In genomic region chr16:83095926-83096692, GRCh38 we compare ENCODE assay signal across 19 cellular contexts.
DNase-seq lines count a peak whose midpoint lies in the region; ATAC-seq and TF ChIP-seq lines count a peak whose summit lies in the region.
"Had no signal": no experiment of that assay in that cellular context is flagged by ENCODE, and none has a peak within 500 bp of the region (broad histone marks: within the 10 kb centered on the region; RNA-seq: fewer than 3 reads in every experiment).

No MANE protein-coding gene starts in this region.

- H3K4me1 ChIP-seq in adipocyte (ENCODE audit: control insufficient read depth, insufficient read depth, low read length) (no peaks in the 10 kb centered on the region), foreskin keratinocyte (peaks cover 29% of the 10 kb centered on the region)
- H3K4me1 ChIP-seq: body of pancreas, left lung, parathyroid adenoma, thyroid gland had no signal

- H3K27me3 ChIP-seq in adipocyte (replicated peaks; ENCODE audit: control insufficient read depth, insufficient read depth, low read length): no peaks in the 10 kb centered on the region
- no peaks in the 10 kb centered on the region for H3K27me3 ChIP-seq in foreskin keratinocyte
- H3K27me3 ChIP-seq: body of pancreas, left lung, thyroid gland had no signal

- no peak overlapping the region for H3K27ac ChIP-seq in foreskin keratinocyte
- H3K27ac ChIP-seq: body of pancreas, C4-2B, left lung, parathyroid adenoma, thyroid gland had no signal

- DNase-seq in HCEC 1CT (peak; percentile 59), adipocyte (ENCODE audit: low read depth) (peak; percentile 21), foreskin keratinocyte (peak; percentile 81 to 95), stromal cell of bone marrow (ENCODE audit: low read depth) (peak; percentile 17)
- no peak for DNase-seq in stimulated activated CD8-positive, alpha-beta memory T cell treated with anti-CD3 and anti-CD28 coated beads, Interleukin-4, amount 100 ng/mL, for 48 hours
- DNase-seq: activated B cell treated with CpG ODN at 0.5 μM for 24 hours, body of pancreas, dermis blood vessel endothelial cell, DMS79 treated with DMSO at 0.1 percent for 48 hours, left lung, NCI-H1105, RPMI8226, thyroid gland had no signal

- H3K36me3 ChIP-seq in adipocyte (ENCODE audit: control insufficient read depth, insufficient read depth, low read length, severe bottlenecking): no peaks in the 10 kb centered on the region
- H3K36me3 ChIP-seq: left lung, thyroid gland had no signal

- TF ChIP-seq CTCF in foreskin keratinocyte (conservative IDR thresholded peaks at IDR 0.05): no peak

- peaks cover 15% of the 10 kb centered on the region for H3K9me3 ChIP-seq in adipocyte (ENCODE audit: control insufficient read depth, low read length)
- H3K9me3 ChIP-seq: thyroid gland had no signal

- no peak overlapping the region for H3K4me3 ChIP-seq in adipocyte (ENCODE audit: low read length)
- H3K4me3 ChIP-seq: body of pancreas, K562, left lung, smooth muscle cell, thyroid gland had no signal

- ATAC-seq in foreskin keratinocyte: peak; percentile 78
- ATAC-seq in HG03135 (IDR thresholded peaks at IDR 0.05; ENCODE audit: unreplicated experiment): no peak
- ATAC-seq in HG02981 (IDR thresholded peaks at IDR 0.05; ENCODE audit: unreplicated experiment): no peak
- ATAC-seq: body of pancreas, K562, left lung had no signal

- H3K9ac ChIP-seq in adipocyte (ENCODE audit: low read length): no peak overlapping the region
- H3K9ac ChIP-seq: parathyroid adenoma had no signal
